Comparison of ENCODE assay signal across 24 cellular contexts in genomic region chr3:22228705-22229104, GRCh38.
DNase-seq lines count a peak whose midpoint lies in the region; ATAC-seq, FAIRE-seq and TF ChIP-seq lines count a peak whose summit lies in the region.
"Had no signal": no experiment of that assay in that cellular context is flagged by ENCODE, and none has a peak within 500 bp of the region (broad histone marks: within the 10 kb centered on the region; RNA-seq: fewer than 3 reads in every experiment).

No MANE protein-coding gene starts in this region.

- FAIRE-seq in HepG2 (lab: Jason Lieb, UNC) (no peak), K562 (lab: Jason Lieb, UNC) (no peak), pancreas (lab: Jason Lieb, UNC) (no peak)
- FAIRE-seq: A549, G401.6, GM12892 had no signal

- TF ChIP-seq EP300 in HepG2 (IDR thresholded peaks at IDR 0.05; ENCODE audit: low read depth in 2 of 2, low read length in 2 of 2) (no peak), HepG2 (CRISPR knock-in tag; IDR thresholded peaks at IDR 0.05; ENCODE audit: borderline replicate concordance) (no peak), K562 (IDR thresholded peaks at IDR 0.05; ENCODE audit: low read length) (no peak)

- H3K27me3 ChIP-seq in HepG2 (ENCODE audit: control insufficient read depth in 1 of 2, insufficient read depth in 2 of 2, low read length in 2 of 2) (no peaks in the 10 kb centered on the region), right lobe of liver (no peaks in the 10 kb centered on the region), K562 (ENCODE audit: control insufficient read depth in 2 of 2, insufficient read depth in 2 of 2, low read length in 2 of 2) (no peaks in the 10 kb centered on the region), trophoblast cell (ENCODE audit: insufficient read depth, low read length) (no peaks in the 10 kb centered on the region), pancreas (no peaks in the 10 kb centered on the region)
- H3K27me3 ChIP-seq: BE2C; BLaER1 treated with 17β-estradiol and CSF1 and Interleukin-3, amounts not matched to agents 10 nM and 100 nM had no signal

- H4K91ac ChIP-seq in trophoblast cell (ENCODE audit: low read depth, low read length): no peak overlapping the region

- no peaks in the 10 kb centered on the region for H3K4me1 ChIP-seq in HepG2 (ENCODE audit: insufficient read depth, low read length)
- no peaks in the 10 kb centered on the region for H3K4me1 ChIP-seq in right lobe of liver
- no peaks in the 10 kb centered on the region for H3K4me1 ChIP-seq in K562 (replicated peaks in 1 of 2; ENCODE audit: control insufficient read depth in 2 of 2, insufficient read depth in 2 of 2, low read length in 2 of 2)
- peaks cover 0 to 5% of the 10 kb centered on the region in 2 experiments for H3K4me1 ChIP-seq in trophoblast cell (ENCODE audit: control insufficient read depth in 1 of 2, insufficient read depth in 2 of 2, low read length in 2 of 2)
- no peaks in the 10 kb centered on the region for H3K4me1 ChIP-seq in pancreas
- H3K4me1 ChIP-seq: A549, BE2C had no signal

- TF ChIP-seq POLR2A in HepG2 (IDR thresholded peaks at IDR 0.05; ENCODE audit: insufficient read depth in 1 of 2, low read depth in 2 of 2, low read length in 2 of 2): no peak
- TF ChIP-seq POLR2A in right lobe of liver (IDR thresholded peaks at IDR 0.05): no peak
- no peak for TF ChIP-seq POLR2A in K562 (conservative IDR thresholded peaks at IDR 0.05)

- H3K9me1 ChIP-seq in K562 (ENCODE audit: control insufficient read depth, insufficient read depth, low read length): no peaks in the 10 kb centered on the region

- DNase-seq in HepG2 (ENCODE audit: low spot score): no peak
- DNase-seq in right lobe of liver: no peak
- DNase-seq in RPMI7951 (ENCODE audit: low read depth): peak; percentile 14
- no peak for DNase-seq in K562 (ENCODE audit: extremely low read depth in 1 of 4, low spot score in 3 of 4)
- peak; percentile 9 for DNase-seq in glomerular visceral epithelial cell (ENCODE audit: extremely low spot score)
- DNase-seq in trophoblast cell: no peak
- DNase-seq in pancreas: no peak
- no peak for DNase-seq in hippocampal formation (lab: John Stamatoyannopoulos, UW)
- DNase-seq: 8988T; ACHN; AML-193; BE2C; CD4-positive, alpha-beta T cell; CD8-positive, alpha-beta memory T cell; COR-L47; DMS153; DND-41; GOT3; H7; HCEC 1CT had no signal

- 0% methylated on average over 1 of the region's 1 CpG for WGBS in HepG2 (ENCODE audit: low lambda C conversion rate)
- no CpG with 5 or more reads among the region's 1 CpG for WGBS in right lobe of liver (ENCODE audit: insufficient coverage, low coverage, low lambda C conversion rate, missing lambda C conversion rate)
- WGBS in K562 (ENCODE audit: insufficient coverage, low coverage, missing lambda C conversion rate): 0% methylated on average over 1 of the region's 1 CpG
- WGBS in trophoblast cell (ENCODE audit: extremely low coverage, insufficient coverage, insufficient read length): no CpG with 5 or more reads among the region's 1 CpG
- 18 to 23% methylated on average over 1 of the region's 1 CpG for WGBS in pancreas, 2 donors

- H3K79me2 ChIP-seq in HepG2 (ENCODE audit: insufficient read depth, low read length) (no peaks in the 10 kb centered on the region), K562 (ENCODE audit: control insufficient read depth, insufficient read depth, low read length) (no peaks in the 10 kb centered on the region), trophoblast cell (ENCODE audit: control insufficient read depth, insufficient read depth, low read length, poor library complexity) (no peaks in the 10 kb centered on the region)

- H4K20me1 ChIP-seq in HepG2 (ENCODE audit: insufficient read depth, low read length) (no peaks in the 10 kb centered on the region), K562 (replicated peaks; ENCODE audit: control insufficient read depth, insufficient read depth, low read length) (no peaks in the 10 kb centered on the region)
- H4K20me1 ChIP-seq: BLaER1 treated with 17β-estradiol and CSF1 and Interleukin-3, amounts not matched to agents 10 nM and 100 nM had no signal

- H3K9ac ChIP-seq in HepG2 (ENCODE audit: insufficient read depth, low read depth, low read length) (no peak overlapping the region), K562 (ENCODE audit: insufficient read depth in 1 of 2, low read depth in 2 of 2, low read length in 2 of 2) (no peak overlapping the region), trophoblast cell (ENCODE audit: low read length) (no peak overlapping the region)
- H3K9ac ChIP-seq: BLaER1 treated with 17β-estradiol and CSF1 and Interleukin-3, amounts not matched to agents 10 nM and 100 nM had no signal

- intact Hi-C loops in HepG2 (cut with micrococcal nuclease; ENCODE audit: unreplicated experiment): no loop called here
- intact Hi-C loops in right lobe of liver (cut with DNase I): no loop called here
- intact Hi-C loops in K562 (cut with micrococcal nuclease): no loop called here
- intact Hi-C loops in pancreas (cut with DNase I): no loop called here

- H3K27ac ChIP-seq in HepG2 (ENCODE audit: extremely low read length, insufficient read depth, low read length): no peak overlapping the region
- no peak overlapping the region for H3K27ac ChIP-seq in right lobe of liver
- H3K27ac ChIP-seq in K562 (ENCODE audit: extremely low read depth, low read depth, low read length): no peak overlapping the region
- H3K27ac ChIP-seq in trophoblast cell (ENCODE audit: low read depth, low read length): no peak overlapping the region
- no peak overlapping the region for H3K27ac ChIP-seq in pancreas
- H3K27ac ChIP-seq: A549; BLaER1 treated with 17β-estradiol and CSF1 and Interleukin-3, amounts not matched to agents 10 nM and 100 nM had no signal

- H2AFZ ChIP-seq in HepG2 (ENCODE audit: low read length): no peak overlapping the region
- H2AFZ ChIP-seq in K562 (ENCODE audit: low read depth, low read length): no peak overlapping the region
- H2AFZ ChIP-seq in trophoblast cell (ENCODE audit: insufficient read depth, low read length, poor library complexity): no peak overlapping the region

- H3K9me3 ChIP-seq in HepG2 (ENCODE audit: low read length) (no peaks in the 10 kb centered on the region), right lobe of liver (no peaks in the 10 kb centered on the region), K562 (replicated peaks; ENCODE audit: control insufficient read depth, insufficient read depth, low read depth, low read length) (peaks cover 5% of the 10 kb centered on the region; the same call in 1 of the 2 replicates), trophoblast cell (ENCODE audit: insufficient read depth, low read depth, low read length) (no peaks in the 10 kb centered on the region), pancreas (no peaks in the 10 kb centered on the region)
- H3K9me3 ChIP-seq: A549, BE2C had no signal

- H3K14ac ChIP-seq in trophoblast cell (ENCODE audit: low read length): no peak overlapping the region

- H4K12ac ChIP-seq in trophoblast cell (ENCODE audit: low read depth, low read length): no peak overlapping the region

- no peaks in the 10 kb centered on the region for H3K79me1 ChIP-seq in trophoblast cell (ENCODE audit: low read length)

- CTCF ChIA-PET in HepG2 (lab: Yijun Ruan, JAX; ENCODE audit: low intra/inter-chr PET ratio, low total read pairs): no interaction called here
- CTCF ChIA-PET in K562 (lab: Yijun Ruan, JAX; ENCODE audit: low intra/inter-chr PET ratio): no interaction called here

- in situ Hi-C loops in HepG2 (cut with HindIII; ENCODE audit: extremely low pct_ligation_motif_present, low pct_unique_long_range_greater_than_20kb) (no loop called here), K562 (cut with MboI) (no loop called here)

- no peak overlapping the region for H2BK120ac ChIP-seq in trophoblast cell (ENCODE audit: insufficient read depth, low read length, poor library complexity)

- no peak overlapping the region for H4K8ac ChIP-seq in trophoblast cell (ENCODE audit: low read depth, low read length)

- no peak overlapping the region for H2AK5ac ChIP-seq in trophoblast cell (ENCODE audit: low read length)

- H3K4me3 ChIP-seq in HepG2 (replicated peaks in 1 of 3; ENCODE audit: insufficient read depth in 1 of 3, low read depth in 2 of 3, low read length in 3 of 3): no peak overlapping the region
- no peak overlapping the region for H3K4me3 ChIP-seq in right lobe of liver
- H3K4me3 ChIP-seq in K562: no peak overlapping the region
- H3K4me3 ChIP-seq in trophoblast cell (ENCODE audit: low read depth, low read length): no peak overlapping the region
- no peak overlapping the region for H3K4me3 ChIP-seq in pancreas
- H3K4me3 ChIP-seq: A549; BLaER1 treated with 17β-estradiol and CSF1 and Interleukin-3, amounts not matched to agents 10 nM and 100 nM had no signal

- H3K23ac ChIP-seq in trophoblast cell (ENCODE audit: low read length): no peak overlapping the region

- ATAC-seq in HepG2: no peak
- ATAC-seq in right lobe of liver: no peak
- no peak for ATAC-seq in K562
- no peak for ATAC-seq in pancreas
- ATAC-seq: A549 had no signal

- no peak overlapping the region for H2BK12ac ChIP-seq in trophoblast cell (ENCODE audit: low read length)

- TF ChIP-seq CTCF in HepG2 (CRISPR knock-in tag; IDR thresholded peaks at IDR 0.05) (no peak), right lobe of liver (IDR thresholded peaks at IDR 0.05) (no peak), K562 (IDR thresholded peaks at IDR 0.05 in 2 of 3, conservative IDR thresholded peaks at IDR 0.05 in 1 of 3; ENCODE audit: insufficient read depth in 2 of 3, low read depth in 1 of 3, low read length in 3 of 3) (no peak), pancreas (IDR thresholded peaks at IDR 0.05) (no peak)

- no peak overlapping the region for H2BK5ac ChIP-seq in trophoblast cell (ENCODE audit: low read depth, low read length, poor library complexity)

- no peak overlapping the region for H3K4ac ChIP-seq in trophoblast cell (ENCODE audit: low read depth, low read length)

- H3K4me2 ChIP-seq in HepG2 (ENCODE audit: low read depth, low read length) (no peak overlapping the region), K562 (ENCODE audit: insufficient read depth, low read length) (no peak overlapping the region), trophoblast cell (ENCODE audit: low read length) (no peak overlapping the region)
- H3K4me2 ChIP-seq: A549; BLaER1 treated with 17β-estradiol and CSF1 and Interleukin-3, amounts not matched to agents 10 nM and 100 nM had no signal

- H3K36me3 ChIP-seq in HepG2 (replicated peaks in 1 of 2; ENCODE audit: control insufficient read depth in 1 of 2, insufficient read depth in 2 of 2, low read length in 2 of 2) (no peaks in the 10 kb centered on the region; a peak in 1 of 5 replicates), right lobe of liver (no peaks in the 10 kb centered on the region), K562 (ENCODE audit: control insufficient read depth, insufficient read depth, low read length) (no peaks in the 10 kb centered on the region), trophoblast cell (ENCODE audit: control insufficient read depth in 1 of 2, insufficient read depth in 2 of 2, low read length in 2 of 2) (no peaks in the 10 kb centered on the region), pancreas (no peaks in the 10 kb centered on the region)
- H3K36me3 ChIP-seq: BE2C; BLaER1 treated with 17β-estradiol and CSF1 and Interleukin-3, amounts not matched to agents 10 nM and 100 nM had no signal

- POLR2A ChIA-PET in HepG2 (lab: Yijun Ruan, JAX): no interaction called here
- POLR2A ChIA-PET in K562 (lab: Yijun Ruan, JAX): no interaction called here

- H3K18ac ChIP-seq in trophoblast cell (ENCODE audit: low read length): no peak overlapping the region

- BruUV-seq in HepG2 (replicated peaks; lab: Mats Ljungman, UMichigan) (no TSS peak), K562 (replicated peaks; lab: Mats Ljungman, UMichigan) (no TSS peak)

- no peak for TF ChIP-seq RAD21 in HepG2 (CRISPR knock-in tag; IDR thresholded peaks at IDR 0.05)
- TF ChIP-seq RAD21 in K562 (CRISPR knock-in tag; conservative IDR thresholded peaks at IDR 0.05 in 1 of 2, IDR thresholded peaks at IDR 0.05 in 1 of 2): no peak

Comparison
In these comparisons a context has a peak if more than half of its experiments do, and no peak if none do; other contexts are left out.
1. DNase-seq: peak in RPMI7951 (single experiment) and glomerular visceral epithelial cell (single experiment); none in HepG2 (single experiment), right lobe of liver (0 of 3), K562 (0 of 4), trophoblast cell (0 of 2), pancreas (0 of 6) and hippocampal formation (0 of 2).
2. Of the 241 proteins assayed by ChIP-seq in both HepG2 and K562: peak only in HepG2: none; only in K562: NFIC; in both: none; in neither: 240.